ENCODE assay signal across 1 cellular context in the genomic region with DNA sequence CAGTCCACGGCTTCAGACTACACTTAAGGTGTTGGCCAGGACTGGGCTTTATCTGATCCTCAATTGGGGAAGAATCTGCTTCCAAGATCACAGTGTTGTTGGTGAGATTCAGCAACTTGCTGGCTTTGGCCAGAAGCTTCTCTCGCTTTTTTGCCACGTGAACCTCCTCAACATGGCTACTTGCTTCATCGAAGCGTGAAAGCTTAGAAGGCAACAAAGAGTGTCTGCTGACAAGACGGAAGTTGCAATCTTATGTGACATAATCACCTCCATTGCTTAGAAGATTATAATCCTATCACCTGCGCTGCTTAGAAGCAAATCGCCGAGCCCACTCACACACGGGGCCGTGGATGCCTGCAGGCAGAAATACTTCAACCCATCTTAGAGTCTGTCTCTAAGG.
TF ChIP-seq lines count a peak whose summit lies in the region.

No MANE protein-coding gene starts in this region.

TF ChIP-seq in GM12878, 131 proteins besides CTCF, POLR2A, EP300 and RAD21:
- 0 out of 2 replicates have a peak, but pooled peaks have one; percentile 58 for TF ChIP-seq YY1 (IDR thresholded peaks at IDR 0.05; ENCODE audit: low read depth, low read length)
- no peak for TF ChIP-seq RBBP5 (conservative IDR thresholded peaks at IDR 0.05)
- TF ChIP-seq MEF2A (IDR thresholded peaks at IDR 0.05; ENCODE audit: insufficient read depth, low read depth, low read length): no peak
- TF ChIP-seq BRCA1 (IDR thresholded peaks at IDR 0.05; ENCODE audit: low read depth, low read length): no peak
TF ChIP-seq in GM12878: peak in this region for 1.
